ENCODE assay signal across 8 cellular contexts in genomic region chr2:230925879-230926765, GRCh38. TPM values are rescaled to one million over a fixed set of nuclear protein-coding genes. Genes with fewer than 3 reads are reported as not detected.
DNase-seq lines count a peak whose midpoint lies in the region; ATAC-seq, FAIRE-seq and TF ChIP-seq lines count a peak whose summit lies in the region.

No MANE protein-coding gene starts in this region.

- no peak overlapping the region for H2AFZ ChIP-seq in K562 (ENCODE audit: low read depth, low read length)

- TF ChIP-seq RAD21 in K562 (CRISPR knock-in tag; conservative IDR thresholded peaks at IDR 0.05 in 1 of 2, IDR thresholded peaks at IDR 0.05 in 1 of 2), result no peak

- H3K27ac ChIP-seq in K562 (ENCODE audit: extremely low read depth, low read depth, low read length) (no peak overlapping the region), transverse colon (no peak overlapping the region)

- H3K9me3 ChIP-seq in K562 (replicated peaks; ENCODE audit: control insufficient read depth, insufficient read depth, low read depth, low read length), result no peaks in the 10 kb centered on the region
- no peaks in the 10 kb centered on the region for H3K9me3 ChIP-seq in transverse colon

- no peak overlapping the region for H3K9ac ChIP-seq in K562 (ENCODE audit: insufficient read depth in 1 of 2, low read depth in 2 of 2, low read length in 2 of 2)

- H3K4me1 ChIP-seq in K562 (replicated peaks in 1 of 2; ENCODE audit: control insufficient read depth in 2 of 2, insufficient read depth in 2 of 2, low read length in 2 of 2) (peaks cover 0 to 5% of the 10 kb centered on the region in 2 experiments; a peak in 2 of 5 replicates), transverse colon (no peaks in the 10 kb centered on the region)

- no peaks in the 10 kb centered on the region for H3K79me2 ChIP-seq in K562 (ENCODE audit: control insufficient read depth, insufficient read depth, low read length)

- H3K4me2 ChIP-seq in K562 (ENCODE audit: insufficient read depth, low read length), result no peak overlapping the region

- peak; percentile 1 to 11 for DNase-seq in AML-193 (lab: John Stamatoyannopoulos, UW)
- no peak for DNase-seq in K562 (ENCODE audit: extremely low read depth in 1 of 4, low spot score in 3 of 4)
- peak; percentile 4 for DNase-seq in transverse colon
- no peak for DNase-seq in NK-92 treated with Interleukin-12 subunit alpha and Interleukin-12 subunit beta, amount 100 ng/mL, for 24 hours (lab: John Stamatoyannopoulos, UW)
- DNase-seq in G401 (ENCODE audit: low spot score), result no peak
- no peak for DNase-seq in NCI-H1436 (lab: John Stamatoyannopoulos, UW)

- CTCF ChIA-PET in K562 (lab: Yijun Ruan, JAX; ENCODE audit: low intra/inter-chr PET ratio), result no interaction called here

- no peaks in the 10 kb centered on the region for H4K20me1 ChIP-seq in K562 (replicated peaks; ENCODE audit: control insufficient read depth, insufficient read depth, low read length)

- H3K36me3 ChIP-seq in K562 (ENCODE audit: control insufficient read depth, insufficient read depth, low read length) (no peaks in the 10 kb centered on the region), transverse colon (no peaks in the 10 kb centered on the region)

- BruUV-seq in K562 (replicated peaks; lab: Mats Ljungman, UMichigan), result no TSS peak

- no peak for TF ChIP-seq POLR2A in K562 (conservative IDR thresholded peaks at IDR 0.05)
- TF ChIP-seq POLR2A in transverse colon (IDR thresholded peaks at IDR 0.05), result no peak

- 33% methylated on average over 7 of the region's 11 CpGs for WGBS in K562 (ENCODE audit: insufficient coverage, low coverage, missing lambda C conversion rate)
- WGBS in transverse colon (ENCODE audit: low coverage in 1 of 2), 2 donors, result 78 to 80% methylated on average over 1 to 11 of the region's 11 CpGs

- no peak for FAIRE-seq in K562 (lab: Jason Lieb, UNC)

- TF ChIP-seq EP300 in K562 (IDR thresholded peaks at IDR 0.05; ENCODE audit: low read length) (no peak), transverse colon (IDR thresholded peaks at IDR 0.05; ENCODE audit: low read depth) (no peak)

- H3K27me3 ChIP-seq in K562 (ENCODE audit: control insufficient read depth in 2 of 2, insufficient read depth in 2 of 2, low read length in 2 of 2) (peaks cover 0 to 50% of the 10 kb centered on the region in 2 experiments; a peak in 4 of 5 replicates), transverse colon (no peaks in the 10 kb centered on the region)

- POLR2A ChIA-PET in K562 (lab: Yijun Ruan, JAX), result interaction anchor here (0.5 kb wide), 1 partner anchor 463 kb away, joined by 3 read pairs; no protein-coding TSS in a partner anchor

- no peaks in the 10 kb centered on the region for H3K9me1 ChIP-seq in K562 (ENCODE audit: control insufficient read depth, insufficient read depth, low read length)

- H3K4me3 ChIP-seq in K562 (no peak overlapping the region), transverse colon (no peak overlapping the region)

- no peak for TF ChIP-seq CTCF in K562 (IDR thresholded peaks at IDR 0.05 in 2 of 3, conservative IDR thresholded peaks at IDR 0.05 in 1 of 3; ENCODE audit: insufficient read depth in 2 of 3, low read depth in 1 of 3, low read length in 3 of 3)
- TF ChIP-seq CTCF in transverse colon (IDR thresholded peaks at IDR 0.05), result no peak

- ATAC-seq in GM19395 (IDR thresholded peaks at IDR 0.05; ENCODE audit: unreplicated experiment) (peak; percentile 44), HG03439 (IDR thresholded peaks at IDR 0.05; ENCODE audit: unreplicated experiment) (peak; percentile 30), K562 (0 out of 3 replicates have a peak, but pooled peaks have one; percentile 49)

- in situ Hi-C loops in K562 (cut with MboI) (no loop called here), transverse colon (cut with MboI; ENCODE audit: low pct_ligation_motif_present in 1 of 4, low pct_unique_long_range_greater_than_20kb in 1 of 4, low sequenced_read_pairs in 3 of 4) (no loop called here), G401 (cut with HindIII; ENCODE audit: low sequenced_read_pairs) (no loop called here)

- intact Hi-C loops in K562 (cut with micrococcal nuclease) (no loop called here), transverse colon (cut with DNase I; ENCODE audit: low total_unique reads) (no loop called here)

TF ChIP-seq in K562, 482 proteins besides CTCF, POLR2A, EP300 and RAD21:
- TF ChIP-seq MECOM (CRISPR knock-in tag; IDR thresholded peaks at IDR 0.05) (no peak), THRAP3 (IDR thresholded peaks at IDR 0.05; ENCODE audit: borderline replicate concordance) (no peak), KLF10 (CRISPR knock-in tag; IDR thresholded peaks at IDR 0.05) (no peak), IRF2 (CRISPR knock-in tag; IDR thresholded peaks at IDR 0.05) (no peak), EGR1 (conservative IDR thresholded peaks at IDR 0.05) (no peak), ETV6 (IDR thresholded peaks at IDR 0.05; ENCODE audit: borderline replicate concordance in 1 of 2, low read depth in 2 of 2, low read length in 1 of 2) (no peak), ETV6 (CRISPR knock-in tag; IDR thresholded peaks at IDR 0.05; ENCODE audit: borderline replicate concordance) (no peak), NFE2 (IDR thresholded peaks at IDR 0.05; ENCODE audit: low read depth) (no peak), ZNF12 (CRISPR knock-in tag; IDR thresholded peaks at IDR 0.05) (no peak), ARID3A (IDR thresholded peaks at IDR 0.05; ENCODE audit: borderline replicate concordance, low read depth, low read length) (no peak), NFRKB (IDR thresholded peaks at IDR 0.05; ENCODE audit: low read depth) (no peak), TEAD4 (IDR thresholded peaks at IDR 0.05; ENCODE audit: low read length) (no peak), TEAD4 (CRISPR knock-in tag; IDR thresholded peaks at IDR 0.05; ENCODE audit: borderline replicate concordance) (no peak), GATAD2B (IDR thresholded peaks at IDR 0.05; ENCODE audit: borderline replicate concordance) (no peak), NFIX (CRISPR knock-in tag; IDR thresholded peaks at IDR 0.05; ENCODE audit: low read depth) (no peak), JUND (IDR thresholded peaks at IDR 0.05; ENCODE audit: borderline replicate concordance, low read depth, low read length) (no peak), JUND (tag; IDR thresholded peaks at IDR 0.05; ENCODE audit: borderline replicate concordance, low read depth, low read length) (no peak)
- TF ChIP-seq, protein P1, sequence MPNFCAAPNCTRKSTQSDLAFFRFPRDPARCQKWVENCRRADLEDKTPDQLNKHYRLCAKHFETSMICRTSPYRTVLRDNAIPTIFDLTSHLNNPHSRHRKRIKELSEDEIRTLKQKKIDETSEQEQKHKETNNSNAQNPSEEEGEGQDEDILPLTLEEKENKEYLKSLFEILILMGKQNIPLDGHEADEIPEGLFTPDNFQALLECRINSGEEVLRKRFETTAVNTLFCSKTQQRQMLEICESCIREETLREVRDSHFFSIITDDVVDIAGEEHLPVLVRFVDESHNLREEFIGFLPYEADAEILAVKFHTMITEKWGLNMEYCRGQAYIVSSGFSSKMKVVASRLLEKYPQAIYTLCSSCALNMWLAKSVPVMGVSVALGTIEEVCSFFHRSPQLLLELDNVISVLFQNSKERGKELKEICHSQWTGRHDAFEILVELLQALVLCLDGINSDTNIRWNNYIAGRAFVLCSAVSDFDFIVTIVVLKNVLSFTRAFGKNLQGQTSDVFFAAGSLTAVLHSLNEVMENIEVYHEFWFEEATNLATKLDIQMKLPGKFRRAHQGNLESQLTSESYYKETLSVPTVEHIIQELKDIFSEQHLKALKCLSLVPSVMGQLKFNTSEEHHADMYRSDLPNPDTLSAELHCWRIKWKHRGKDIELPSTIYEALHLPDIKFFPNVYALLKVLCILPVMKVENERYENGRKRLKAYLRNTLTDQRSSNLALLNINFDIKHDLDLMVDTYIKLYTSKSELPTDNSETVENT (CRISPR knock-in tag; IDR thresholded peaks at IDR 0.05), result no peak

RNA-seq across cellular contexts. Expression of gene GPR55, which starts 1.1 kb away (rescaled TPM):
- total RNA-seq in K562 (2011; cell fraction: chromatin; rRNA removed; ENCODE audit: low replicate concordance), result 1.3 and 2.8 TPM in 2 replicates
- 2.0 and 2.2 TPM in 2 replicates for total RNA-seq in K562 (2011; cell fraction: nucleolus; rRNA removed)
- 1.5 and 2.7 TPM in 2 replicates for total RNA-seq in K562 (2011; cell fraction: nucleoplasm; rRNA removed)
- 0.08 and 0.18 TPM in 2 replicates for total RNA-seq in K562 (2014; rRNA removed)
- 0.11 and 0.16 TPM in 2 replicates for total RNA-seq in K562 (2014; rRNA removed; fragmentation: Illumina TruSeq; extraction: Trizol)
- 0.34 and 0.36 TPM in 2 replicates for total RNA-seq in K562 (2015; rRNA removed; fragmentation: Illumina TruSeq; extraction: Trizol)
- 0.07 and 0.18 TPM in 2 replicates for total RNA-seq in K562 (2021)
- polyA plus RNA-seq in K562 (2011; rRNA removed), result 0.32 and 0.49 TPM in 2 replicates
- polyA plus RNA-seq in K562 (2011; cell fraction: cytosol; rRNA removed), result 0.34 and 0.49 TPM in 2 replicates
- 0.95 and 1.7 TPM in 2 replicates for polyA plus RNA-seq in K562 (2011; cell fraction: nucleus; rRNA removed)
- 1.2 and 1.4 TPM in 2 replicates for polyA plus RNA-seq in K562 (2012)
- polyA plus RNA-seq in K562 (2014; fragmentation: Illumina TruSeq; extraction: Trizol), result 0.16 and 0.19 TPM in 2 replicates
- polyA plus RNA-seq in K562 (2014; fragmentation: Nextera tagmentation; extraction: Ambion mirVana), result under 1 TPM; 0.27 to 0.34 TPM
- polyA plus RNA-seq in K562 (2014; rRNA removed), result 0.36 and 0.73 TPM in 2 replicates
- polyA minus RNA-seq in K562 (2011; rRNA and poly(A)+ RNA removed), result 0.45 and 0.46 TPM in 2 replicates
- not detected in 2 replicates for polyA minus RNA-seq in K562 (2011; cell fraction: cytosol; rRNA and poly(A)+ RNA removed)
- polyA minus RNA-seq in K562 (2011; cell fraction: nucleus; rRNA and poly(A)+ RNA removed), result 1.00 and 1.1 TPM in 2 replicates
- total RNA-seq in transverse colon, result 10 to 100 TPM in 1 of 4 donors, 1 to 10 TPM in 2, under 1 TPM in 1; 0.40 to 16.1 (median 2.0) TPM
- total RNA-seq in G401 (2014; rRNA removed; shearing (Covaris generic)), result not detected in 2 replicates

Comparison
In these comparisons a context has a peak if more than half of its experiments do, and no peak if none do; other contexts are left out.
1. DNase-seq: peak in AML-193 (2 of 2) and transverse colon (single experiment); none in K562 (0 of 4), NK-92 treated with Interleukin-12 subunit alpha and Interleukin-12 subunit beta, amount 100 ng/mL, for 24 hours (single experiment), G401 (single experiment) and NCI-H1436 (single experiment).
2. Peak in every context shown above with its lines, with median percentiles within 50 percentile points of each other: ATAC-seq.